In the genomic region with DNA sequence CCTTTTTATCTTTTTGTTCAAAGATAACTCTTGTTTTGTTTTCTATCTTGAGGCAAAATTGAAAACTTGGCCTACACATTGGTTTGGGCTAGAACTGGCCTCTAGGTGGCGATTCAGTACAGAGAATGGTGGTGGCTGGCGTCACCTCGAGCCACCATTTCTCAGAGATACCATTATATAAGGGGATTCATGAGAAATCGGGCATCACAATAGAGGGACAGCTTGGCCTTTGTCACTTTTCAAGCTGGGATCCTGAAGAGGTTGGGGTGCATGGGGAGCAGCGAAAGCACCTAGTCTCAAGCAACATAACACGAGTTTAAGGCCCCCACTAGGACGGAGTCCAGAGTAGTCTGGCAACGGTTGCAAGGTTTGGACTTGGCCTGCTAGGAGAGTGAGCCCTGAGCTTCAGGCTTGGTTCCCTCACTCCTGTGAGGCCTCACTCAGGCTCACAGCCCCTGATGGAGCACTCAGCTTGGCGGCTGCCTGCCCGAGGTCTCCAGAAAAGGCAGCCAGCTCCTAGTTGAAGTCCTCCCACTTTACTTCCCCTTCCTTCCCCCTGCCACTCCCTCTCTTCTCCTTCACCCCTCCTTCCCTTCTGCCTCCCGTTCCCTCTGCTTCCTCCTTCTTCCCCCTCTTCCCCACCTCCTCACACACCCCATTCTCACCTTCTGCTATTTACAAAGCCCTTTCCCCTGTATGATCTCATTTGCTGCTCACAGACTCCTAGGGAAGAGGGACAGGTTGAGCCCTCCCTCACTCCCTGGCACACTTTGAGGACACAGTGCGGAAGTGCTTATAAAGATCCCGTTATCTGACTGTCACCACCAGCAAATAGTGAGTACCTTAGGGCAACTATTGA, we compare ENCODE assay signal across 8 cellular contexts.
DNase-seq lines count a peak whose midpoint lies in the region; ATAC-seq and TF ChIP-seq lines count a peak whose summit lies in the region.

No MANE protein-coding gene starts in this region.

- no peak for TF ChIP-seq POLR2A in gastroesophageal sphincter (IDR thresholded peaks at IDR 0.05)

- no peaks in the 10 kb centered on the region for H3K27me3 Mint-ChIP-seq in osteocyte (ENCODE audit: unreplicated experiment)

- H3K27ac Mint-ChIP-seq in osteocyte (ENCODE audit: unreplicated experiment) = peak overlapping the region; percentile 34

- H3K36me3 ChIP-seq in gastroesophageal sphincter = no peaks in the 10 kb centered on the region

- H3K4me3 ChIP-seq in gastroesophageal sphincter = peak overlapping the region in 1 of 2 donors; percentile 16

- H3K4me1 ChIP-seq in gastroesophageal sphincter = peaks cover 0 to 49% (median 3%) of the 10 kb centered on the region in 3 donors

- H3K4me3 Mint-ChIP-seq in osteocyte (ENCODE audit: unreplicated experiment) = no peak overlapping the region

- peaks cover 21% of the 10 kb centered on the region for H3K4me1 Mint-ChIP-seq in osteocyte (ENCODE audit: unreplicated experiment)

- WGBS in gastroesophageal sphincter (ENCODE audit: low coverage in 1 of 2), 2 donors = 29 to 35% methylated on average over 8 to 12 of the region's 13 CpGs

- H3K9me3 Mint-ChIP-seq in osteocyte (ENCODE audit: unreplicated experiment) = no peaks in the 10 kb centered on the region

- H3K9me3 ChIP-seq in gastroesophageal sphincter = no peaks in the 10 kb centered on the region

- TF ChIP-seq EP300 in gastroesophageal sphincter (IDR thresholded peaks at IDR 0.05) = no peak

- peak; percentile 85 for TF ChIP-seq CTCF in LNCAP (IDR thresholded peaks at IDR 0.05)
- peak; percentile 63 to 81 (median 78) for TF ChIP-seq CTCF in gastroesophageal sphincter (IDR thresholded peaks at IDR 0.05)
- TF ChIP-seq CTCF in osteocyte (IDR thresholded peaks at IDR 0.05) = peak; percentile 81

- H3K27me3 ChIP-seq in gastroesophageal sphincter = no peaks in the 10 kb centered on the region

- peak overlapping the region in 1 of 4 donors; percentile 53 for H3K27ac ChIP-seq in gastroesophageal sphincter

- no peaks in the 10 kb centered on the region for H3K36me3 Mint-ChIP-seq in osteocyte (ENCODE audit: unreplicated experiment)

- peak; percentile 76 for ATAC-seq in GM21717 (IDR thresholded peaks at IDR 0.05; ENCODE audit: unreplicated experiment)
- ATAC-seq in gastroesophageal sphincter = peak; percentile 69
- no peak for ATAC-seq in HG02840 (IDR thresholded peaks at IDR 0.05; ENCODE audit: low FRiP score, unreplicated experiment)

- DNase-seq in DMS79 treated with DMSO at 0.1 percent for 48 hours (lab: John Stamatoyannopoulos, UW) (peak; percentile 53), SHP77 treated with DMSO at 0.1 percent for 48 hours (lab: John Stamatoyannopoulos, UW) (peak; percentile 55), osteocyte (ENCODE audit: extremely low spot score, unreplicated experiment) (no peak)
- DNase-seq in activated naive CD4-positive, alpha-beta T cell treated with Interleukin-2 at 50 U/mL for 16 hours = peak; percentile 54
